Comparison of ENCODE assay signal across 1 cellular context in the genomic region with DNA sequence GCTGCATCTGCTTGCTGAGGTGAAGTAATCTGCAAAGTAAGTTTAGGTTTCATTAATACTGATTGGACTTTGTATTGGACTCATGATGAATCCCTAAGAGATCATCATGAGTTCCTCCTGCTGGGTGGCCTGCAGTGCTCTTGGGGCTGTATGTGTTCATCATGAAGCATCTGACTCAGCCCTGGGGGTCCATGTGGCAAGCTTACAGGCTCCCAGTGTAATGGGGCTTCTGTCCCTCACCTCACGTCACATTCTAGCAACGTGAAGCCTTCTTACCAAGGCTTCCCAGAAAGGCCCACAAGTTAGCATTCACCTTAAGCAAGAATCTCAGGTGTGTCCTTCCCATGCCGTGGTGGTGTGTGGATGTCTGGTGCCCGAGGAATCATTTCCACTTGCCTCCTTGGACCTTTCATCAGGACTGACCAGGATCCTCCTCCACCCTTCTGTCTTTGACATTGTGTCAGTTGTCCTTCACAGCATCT.
TF ChIP-seq lines count a peak whose summit lies in the region.

No MANE protein-coding gene starts in this region.

TF ChIP-seq in WTC11, 78 proteins besides CTCF, POLR2A, EP300 and RAD21 (continued from another document):
- no peak for TF ChIP-seq ARID4B (CRISPR knock-in tag; IDR thresholded peaks at IDR 0.05; ENCODE audit: borderline replicate concordance)
- no peak for TF ChIP-seq PRRX2 (CRISPR knock-in tag; IDR thresholded peaks at IDR 0.05)
- no peak for TF ChIP-seq NR1H2 (CRISPR knock-in tag; IDR thresholded peaks at IDR 0.05)
- TF ChIP-seq STAT6 (CRISPR knock-in tag; conservative IDR thresholded peaks at IDR 0.05; ENCODE audit: low read depth): no peak
- TF ChIP-seq, protein P1, sequence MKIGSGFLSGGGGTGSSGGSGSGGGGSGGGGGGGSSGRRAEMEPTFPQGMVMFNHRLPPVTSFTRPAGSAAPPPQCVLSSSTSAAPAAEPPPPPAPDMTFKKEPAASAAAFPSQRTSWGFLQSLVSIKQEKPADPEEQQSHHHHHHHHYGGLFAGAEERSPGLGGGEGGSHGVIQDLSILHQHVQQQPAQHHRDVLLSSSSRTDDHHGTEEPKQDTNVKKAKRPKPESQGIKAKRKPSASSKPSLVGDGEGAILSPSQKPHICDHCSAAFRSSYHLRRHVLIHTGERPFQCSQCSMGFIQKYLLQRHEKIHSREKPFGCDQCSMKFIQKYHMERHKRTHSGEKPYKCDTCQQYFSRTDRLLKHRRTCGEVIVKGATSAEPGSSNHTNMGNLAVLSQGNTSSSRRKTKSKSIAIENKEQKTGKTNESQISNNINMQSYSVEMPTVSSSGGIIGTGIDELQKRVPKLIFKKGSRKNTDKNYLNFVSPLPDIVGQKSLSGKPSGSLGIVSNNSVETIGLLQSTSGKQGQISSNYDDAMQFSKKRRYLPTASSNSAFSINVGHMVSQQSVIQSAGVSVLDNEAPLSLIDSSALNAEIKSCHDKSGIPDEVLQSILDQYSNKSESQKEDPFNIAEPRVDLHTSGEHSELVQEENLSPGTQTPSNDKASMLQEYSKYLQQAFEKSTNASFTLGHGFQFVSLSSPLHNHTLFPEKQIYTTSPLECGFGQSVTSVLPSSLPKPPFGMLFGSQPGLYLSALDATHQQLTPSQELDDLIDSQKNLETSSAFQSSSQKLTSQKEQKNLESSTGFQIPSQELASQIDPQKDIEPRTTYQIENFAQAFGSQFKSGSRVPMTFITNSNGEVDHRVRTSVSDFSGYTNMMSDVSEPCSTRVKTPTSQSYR (CRISPR knock-in tag; IDR thresholded peaks at IDR 0.05): no peak
- TF ChIP-seq, protein P2, sequence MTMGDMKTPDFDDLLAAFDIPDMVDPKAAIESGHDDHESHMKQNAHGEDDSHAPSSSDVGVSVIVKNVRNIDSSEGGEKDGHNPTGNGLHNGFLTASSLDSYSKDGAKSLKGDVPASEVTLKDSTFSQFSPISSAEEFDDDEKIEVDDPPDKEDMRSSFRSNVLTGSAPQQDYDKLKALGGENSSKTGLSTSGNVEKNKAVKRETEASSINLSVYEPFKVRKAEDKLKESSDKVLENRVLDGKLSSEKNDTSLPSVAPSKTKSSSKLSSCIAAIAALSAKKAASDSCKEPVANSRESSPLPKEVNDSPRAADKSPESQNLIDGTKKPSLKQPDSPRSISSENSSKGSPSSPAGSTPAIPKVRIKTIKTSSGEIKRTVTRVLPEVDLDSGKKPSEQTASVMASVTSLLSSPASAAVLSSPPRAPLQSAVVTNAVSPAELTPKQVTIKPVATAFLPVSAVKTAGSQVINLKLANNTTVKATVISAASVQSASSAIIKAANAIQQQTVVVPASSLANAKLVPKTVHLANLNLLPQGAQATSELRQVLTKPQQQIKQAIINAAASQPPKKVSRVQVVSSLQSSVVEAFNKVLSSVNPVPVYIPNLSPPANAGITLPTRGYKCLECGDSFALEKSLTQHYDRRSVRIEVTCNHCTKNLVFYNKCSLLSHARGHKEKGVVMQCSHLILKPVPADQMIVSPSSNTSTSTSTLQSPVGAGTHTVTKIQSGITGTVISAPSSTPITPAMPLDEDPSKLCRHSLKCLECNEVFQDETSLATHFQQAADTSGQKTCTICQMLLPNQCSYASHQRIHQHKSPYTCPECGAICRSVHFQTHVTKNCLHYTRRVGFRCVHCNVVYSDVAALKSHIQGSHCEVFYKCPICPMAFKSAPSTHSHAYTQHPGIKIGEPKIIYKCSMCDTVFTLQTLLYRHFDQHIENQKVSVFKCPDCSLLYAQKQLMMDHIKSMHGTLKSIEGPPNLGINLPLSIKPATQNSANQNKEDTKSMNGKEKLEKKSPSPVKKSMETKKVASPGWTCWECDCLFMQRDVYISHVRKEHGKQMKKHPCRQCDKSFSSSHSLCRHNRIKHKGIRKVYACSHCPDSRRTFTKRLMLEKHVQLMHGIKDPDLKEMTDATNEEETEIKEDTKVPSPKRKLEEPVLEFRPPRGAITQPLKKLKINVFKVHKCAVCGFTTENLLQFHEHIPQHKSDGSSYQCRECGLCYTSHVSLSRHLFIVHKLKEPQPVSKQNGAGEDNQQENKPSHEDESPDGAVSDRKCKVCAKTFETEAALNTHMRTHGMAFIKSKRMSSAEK (CRISPR knock-in tag; IDR thresholded peaks at IDR 0.05; ENCODE audit: borderline replicate concordance): no peak
- TF ChIP-seq, protein P3, sequence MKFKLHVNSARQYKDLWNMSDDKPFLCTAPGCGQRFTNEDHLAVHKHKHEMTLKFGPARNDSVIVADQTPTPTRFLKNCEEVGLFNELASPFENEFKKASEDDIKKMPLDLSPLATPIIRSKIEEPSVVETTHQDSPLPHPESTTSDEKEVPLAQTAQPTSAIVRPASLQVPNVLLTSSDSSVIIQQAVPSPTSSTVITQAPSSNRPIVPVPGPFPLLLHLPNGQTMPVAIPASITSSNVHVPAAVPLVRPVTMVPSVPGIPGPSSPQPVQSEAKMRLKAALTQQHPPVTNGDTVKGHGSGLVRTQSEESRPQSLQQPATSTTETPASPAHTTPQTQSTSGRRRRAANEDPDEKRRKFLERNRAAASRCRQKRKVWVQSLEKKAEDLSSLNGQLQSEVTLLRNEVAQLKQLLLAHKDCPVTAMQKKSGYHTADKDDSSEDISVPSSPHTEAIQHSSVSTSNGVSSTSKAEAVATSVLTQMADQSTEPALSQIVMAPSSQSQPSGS (CRISPR knock-in tag; IDR thresholded peaks at IDR 0.05; ENCODE audit: borderline replicate concordance, low read depth): no peak
- TF ChIP-seq, protein P4, sequence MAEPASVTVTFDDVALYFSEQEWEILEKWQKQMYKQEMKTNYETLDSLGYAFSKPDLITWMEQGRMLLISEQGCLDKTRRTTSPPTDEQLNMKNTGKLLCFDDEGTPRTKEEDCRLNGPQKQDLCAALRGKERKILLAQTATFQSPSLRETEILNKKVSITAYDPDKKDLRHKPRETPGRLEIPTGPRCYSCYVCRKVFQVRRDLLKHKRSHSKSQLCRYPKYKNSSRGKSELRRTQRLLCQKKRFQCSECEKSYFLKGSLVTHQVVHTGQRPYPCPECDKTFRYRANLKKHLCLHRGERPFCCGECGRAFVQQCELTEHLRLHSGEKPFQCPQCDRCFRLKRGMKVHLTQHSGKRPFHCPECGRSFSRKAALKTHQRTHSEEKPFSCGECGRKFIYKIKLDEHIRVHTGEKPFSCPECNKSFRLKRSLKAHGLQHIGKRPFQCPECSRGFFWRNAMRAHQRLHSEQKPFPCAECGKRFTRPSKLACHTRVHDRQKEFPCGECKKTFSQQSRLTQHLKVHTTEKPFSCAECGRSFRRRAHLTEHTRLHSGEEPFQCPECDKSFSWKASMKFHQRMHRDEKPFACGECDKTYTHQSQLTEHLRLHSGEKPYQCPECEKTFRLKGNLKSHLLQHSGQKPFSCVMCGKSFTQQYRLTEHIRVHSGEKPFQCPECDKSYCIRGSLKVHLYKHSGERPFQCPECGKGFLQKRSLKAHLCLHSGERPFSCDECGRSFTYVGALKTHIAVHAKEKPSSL (CRISPR knock-in tag; conservative IDR thresholded peaks at IDR 0.05): no peak
- no peak for TF ChIP-seq IRF1 (CRISPR knock-in tag; IDR thresholded peaks at IDR 0.05)
- TF ChIP-seq CDX4 (CRISPR knock-in tag; IDR thresholded peaks at IDR 0.05; ENCODE audit: borderline replicate concordance): no peak
TF ChIP-seq in WTC11: peak in this region for 0.
